12 cellular contexts compared by ENCODE assay signal in genomic region chr5:171633776-171634470, GRCh38.
DNase-seq lines count a peak whose midpoint lies in the region; ATAC-seq and TF ChIP-seq lines count a peak whose summit lies in the region.
"Had no signal": no experiment of that assay in that cellular context is flagged by ENCODE, and none has a peak within 500 bp of the region (broad histone marks: within the 10 kb centered on the region; RNA-seq: fewer than 3 reads in every experiment).

No MANE protein-coding gene starts in this region.

- H3K27ac ChIP-seq in OCI-LY7 (ENCODE audit: low read depth, low read length, poor library complexity, severe bottlenecking): no peak overlapping the region
- no peak overlapping the region for H3K27ac ChIP-seq in osteoblast (ENCODE audit: low read depth, low read length)
- H3K27ac ChIP-seq in breast epithelium: no peak overlapping the region
- H3K27ac ChIP-seq: esophagus squamous epithelium had no signal

- ATAC-seq in GM18907 (IDR thresholded peaks at IDR 0.05; ENCODE audit: unreplicated experiment) (peak; percentile 70), HG03025 (IDR thresholded peaks at IDR 0.05; ENCODE audit: low FRiP score, unreplicated experiment) (peak; percentile 79)

- H3K36me3 ChIP-seq in OCI-LY7 (ENCODE audit: insufficient read depth, low read length): no peaks in the 10 kb centered on the region
- no peaks in the 10 kb centered on the region for H3K36me3 ChIP-seq in osteoblast (ENCODE audit: insufficient read depth, low read length)
- no peaks in the 10 kb centered on the region for H3K36me3 ChIP-seq in breast epithelium
- H3K36me3 ChIP-seq: esophagus squamous epithelium had no signal

- H3K4me2 ChIP-seq in OCI-LY7 (ENCODE audit: low read length) (peak overlapping the region; percentile 47), osteoblast (ENCODE audit: insufficient read depth, low read length) (no peak overlapping the region)

- H4K20me1 ChIP-seq in OCI-LY7 (ENCODE audit: insufficient read depth, low read length) (no peaks in the 10 kb centered on the region; the same call in 1 of the 2 replicates), osteoblast (ENCODE audit: insufficient read depth, low read length) (peaks cover 2% of the 10 kb centered on the region)

- intact Hi-C loops in OCI-LY7 (cut with micrococcal nuclease; ENCODE audit: unreplicated experiment): no loop called here
- intact Hi-C loops in breast epithelium (cut with DNase I; ENCODE audit: low total_unique reads): no loop called here

- TF ChIP-seq CTCF in OCI-LY7 (conservative IDR thresholded peaks at IDR 0.05; ENCODE audit: low read length) (no peak), osteoblast (IDR thresholded peaks at IDR 0.05; ENCODE audit: extremely low read depth, low read depth, low read length) (no peak), breast epithelium (IDR thresholded peaks at IDR 0.05) (no peak)

- H3K79me2 ChIP-seq in OCI-LY7 (ENCODE audit: insufficient read depth, low read depth, low read length) (no peaks in the 10 kb centered on the region), osteoblast (ENCODE audit: insufficient read depth, low read length) (no peaks in the 10 kb centered on the region)

- BruUV-seq in OCI-LY7 (replicated peaks; lab: Mats Ljungman, UMichigan): no TSS peak

- POLR2A ChIA-PET in OCI-LY7 (lab: Charles Lee): interaction anchor here (0.6 kb wide), 1 partner anchor 205 kb away, joined by 3 read pairs; no protein-coding TSS in a partner anchor

- no peak for TF ChIP-seq POLR2A in breast epithelium (IDR thresholded peaks at IDR 0.05)

- peaks cover 38% of the 10 kb centered on the region for H3K27me3 ChIP-seq in osteoblast (ENCODE audit: insufficient read depth, low read length)
- peaks cover 0 to 15% of the 10 kb centered on the region in 2 donors for H3K27me3 ChIP-seq in breast epithelium

- H2AFZ ChIP-seq in OCI-LY7 (ENCODE audit: low read length) (no peak overlapping the region; the same call in 1 of the 2 replicates), osteoblast (ENCODE audit: low read length) (no peak overlapping the region)

- H3K9me3 ChIP-seq in OCI-LY7 (ENCODE audit: low read length) (no peaks in the 10 kb centered on the region), osteoblast (ENCODE audit: low read depth, low read length) (no peaks in the 10 kb centered on the region), breast epithelium (no peaks in the 10 kb centered on the region)
- H3K9me3 ChIP-seq: esophagus squamous epithelium had no signal

- no peaks in the 10 kb centered on the region for H3K9me2 ChIP-seq in OCI-LY7 (ENCODE audit: insufficient read depth, low read length)

- CTCF ChIA-PET in OCI-LY7 (lab: Charles Lee; ENCODE audit: unreplicated experiment): no interaction called here

- H3K4me1 ChIP-seq in OCI-LY7 (ENCODE audit: insufficient read depth, low read length, poor library complexity, severe bottlenecking) (peaks cover 15% of the 10 kb centered on the region), osteoblast (ENCODE audit: insufficient read depth, low read length) (no peaks in the 10 kb centered on the region), breast epithelium (peaks cover 0 to 6% of the 10 kb centered on the region in 2 donors)

- peak; percentile 27 for DNase-seq in OCI-LY7 (ENCODE audit: low spot score)
- DNase-seq in renal cortical epithelial cell (ENCODE audit: low read depth): peak; percentile 6
- DNase-seq in osteoblast (ENCODE audit: insufficient read length, low spot score, missing footprints): no peak
- DNase-seq in DMS153 (lab: John Stamatoyannopoulos, UW): no peak
- DNase-seq in breast epithelium (ENCODE audit: low spot score in 2 of 2): no peak
- DNase-seq in NCI-H2171 (lab: John Stamatoyannopoulos, UW): no peak
- DNase-seq: DMS79 treated with DMSO at 0.1 percent for 48 hours, esophagus squamous epithelium, kidney glomerular epithelial cell, NCI-H1930 had no signal

- H3K4me3 ChIP-seq in OCI-LY7 (ENCODE audit: low read depth, low read length, poor library complexity, severe bottlenecking) (no peak overlapping the region), osteoblast (ENCODE audit: insufficient read depth, low read length) (no peak overlapping the region), breast epithelium (no peak overlapping the region)
- H3K4me3 ChIP-seq: esophagus squamous epithelium had no signal

Comparison
In these comparisons a context has a peak if more than half of its experiments do, and no peak if none do; other contexts are left out.
1. DNase-seq: peak in OCI-LY7 (single experiment) and renal cortical epithelial cell (single experiment); none in osteoblast (single experiment), DMS153 (single experiment), breast epithelium (0 of 2) and NCI-H2171 (single experiment).